ENCODE assay signal across 23 cellular contexts in the genomic region with DNA sequence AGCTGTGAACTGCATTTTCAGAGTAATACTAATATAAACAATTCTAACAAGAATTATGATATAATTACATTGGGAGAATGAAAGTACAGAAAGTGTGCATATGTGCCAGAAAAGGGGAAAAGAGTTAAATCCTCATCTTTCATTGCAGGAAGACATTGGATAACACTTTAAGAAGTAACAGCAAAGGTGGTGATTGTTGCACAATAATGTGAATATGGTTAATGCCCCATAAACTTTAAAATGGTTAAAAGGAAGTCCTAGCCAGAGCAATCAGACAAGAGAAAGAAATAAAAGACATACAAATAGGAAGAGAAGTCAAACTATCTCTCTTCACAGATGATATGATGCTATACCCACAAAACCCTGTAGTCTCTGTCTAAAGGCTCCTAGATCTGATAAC.
"Had no signal": no experiment of that assay in that cellular context is flagged by ENCODE, and none has a peak within 500 bp of the region (broad histone marks: within the 10 kb centered on the region; RNA-seq: fewer than 3 reads in every experiment).

No MANE protein-coding gene starts in this region.

- DNase-seq: NCI-H1092, NCI-H1105 treated with DMSO at 0.1 percent for 48 hours, NCI-H1417 treated with DMSO at 0.1 percent for 48 hours, NCI-H146, NCI-H1694 treated with DMSO at 0.1 percent for 48 hours, NCI-H1930, NCI-H2081, NCI-H2171, NCI-H226, NCI-H446, NCI-H510A, NCI-H524 treated with DMSO at 0.1 percent for 48 hours, NCI-H69, NCI-H774, PC-3, SHP77, SK-N-SH, SW 1271, T-cell had no signal

- H3K27ac ChIP-seq: HL-60, RWPE1 had no signal

- ATAC-seq: Panc1, PC-3, T-cell had no signal

- H3K9ac ChIP-seq: SK-N-SH had no signal

- H3K9me3 ChIP-seq: SK-N-SH had no signal

- H3K4me2 ChIP-seq: SK-N-SH had no signal

- FAIRE-seq: HTR-8/SVneo had no signal
